ENCODE assay signal across 1 cellular context in the genomic region with DNA sequence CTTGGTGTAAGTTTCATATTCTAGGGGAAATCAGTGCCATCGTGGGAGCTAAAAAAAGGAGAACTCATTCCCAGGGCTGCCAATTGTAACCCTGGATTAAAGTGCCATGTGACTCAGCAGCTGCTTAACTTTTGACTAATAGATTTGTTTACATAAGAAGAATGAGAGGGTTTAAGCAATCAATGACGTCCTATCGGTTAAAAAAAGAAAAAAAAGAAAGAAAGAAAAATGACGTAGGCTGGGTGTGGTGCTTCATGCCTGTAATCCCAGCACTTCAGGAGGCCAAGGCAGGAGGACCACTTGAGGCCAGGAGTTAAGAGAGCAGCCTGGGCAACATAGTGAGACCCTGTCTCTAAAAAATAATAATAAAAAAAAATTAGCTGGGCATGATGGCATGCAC.
TF ChIP-seq lines count a peak whose summit lies in the region.

No MANE protein-coding gene starts in this region.

TF ChIP-seq in A549, 52 proteins besides CTCF, POLR2A, EP300 and RAD21 (continued from another document):
- TF ChIP-seq, protein P1, sequence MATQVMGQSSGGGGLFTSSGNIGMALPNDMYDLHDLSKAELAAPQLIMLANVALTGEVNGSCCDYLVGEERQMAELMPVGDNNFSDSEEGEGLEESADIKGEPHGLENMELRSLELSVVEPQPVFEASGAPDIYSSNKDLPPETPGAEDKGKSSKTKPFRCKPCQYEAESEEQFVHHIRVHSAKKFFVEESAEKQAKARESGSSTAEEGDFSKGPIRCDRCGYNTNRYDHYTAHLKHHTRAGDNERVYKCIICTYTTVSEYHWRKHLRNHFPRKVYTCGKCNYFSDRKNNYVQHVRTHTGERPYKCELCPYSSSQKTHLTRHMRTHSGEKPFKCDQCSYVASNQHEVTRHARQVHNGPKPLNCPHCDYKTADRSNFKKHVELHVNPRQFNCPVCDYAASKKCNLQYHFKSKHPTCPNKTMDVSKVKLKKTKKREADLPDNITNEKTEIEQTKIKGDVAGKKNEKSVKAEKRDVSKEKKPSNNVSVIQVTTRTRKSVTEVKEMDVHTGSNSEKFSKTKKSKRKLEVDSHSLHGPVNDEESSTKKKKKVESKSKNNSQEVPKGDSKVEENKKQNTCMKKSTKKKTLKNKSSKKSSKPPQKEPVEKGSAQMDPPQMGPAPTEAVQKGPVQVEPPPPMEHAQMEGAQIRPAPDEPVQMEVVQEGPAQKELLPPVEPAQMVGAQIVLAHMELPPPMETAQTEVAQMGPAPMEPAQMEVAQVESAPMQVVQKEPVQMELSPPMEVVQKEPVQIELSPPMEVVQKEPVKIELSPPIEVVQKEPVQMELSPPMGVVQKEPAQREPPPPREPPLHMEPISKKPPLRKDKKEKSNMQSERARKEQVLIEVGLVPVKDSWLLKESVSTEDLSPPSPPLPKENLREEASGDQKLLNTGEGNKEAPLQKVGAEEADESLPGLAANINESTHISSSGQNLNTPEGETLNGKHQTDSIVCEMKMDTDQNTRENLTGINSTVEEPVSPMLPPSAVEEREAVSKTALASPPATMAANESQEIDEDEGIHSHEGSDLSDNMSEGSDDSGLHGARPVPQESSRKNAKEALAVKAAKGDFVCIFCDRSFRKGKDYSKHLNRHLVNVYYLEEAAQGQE (IDR thresholded peaks at IDR 0.05): no peak
- TF ChIP-seq, protein P2, sequence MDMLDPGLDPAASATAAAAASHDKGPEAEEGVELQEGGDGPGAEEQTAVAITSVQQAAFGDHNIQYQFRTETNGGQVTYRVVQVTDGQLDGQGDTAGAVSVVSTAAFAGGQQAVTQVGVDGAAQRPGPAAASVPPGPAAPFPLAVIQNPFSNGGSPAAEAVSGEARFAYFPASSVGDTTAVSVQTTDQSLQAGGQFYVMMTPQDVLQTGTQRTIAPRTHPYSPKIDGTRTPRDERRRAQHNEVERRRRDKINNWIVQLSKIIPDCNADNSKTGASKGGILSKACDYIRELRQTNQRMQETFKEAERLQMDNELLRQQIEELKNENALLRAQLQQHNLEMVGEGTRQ (IDR thresholded peaks at IDR 0.05): peak; percentile 73
- TF ChIP-seq FOSB (CRISPR knock-in tag; IDR thresholded peaks at IDR 0.05) (no peak), SMC3 (IDR thresholded peaks at IDR 0.05) (no peak), NPAS2 (CRISPR knock-in tag; IDR thresholded peaks at IDR 0.05; ENCODE audit: borderline replicate concordance) (no peak), JUN (IDR thresholded peaks at IDR 0.05) (peak; percentile 71 to 72; a peak in 3 of 5 replicates), NR3C1 (IDR thresholded peaks at IDR 0.05) (no peak), KDM5A (IDR thresholded peaks at IDR 0.05) (no peak), CBX8 (IDR thresholded peaks at IDR 0.05) (no peak), NFE2L2 (conservative IDR thresholded peaks at IDR 0.05; ENCODE audit: low read length) (no peak), HOXB13 (CRISPR knock-in tag; IDR thresholded peaks at IDR 0.05; ENCODE audit: low read depth) (no peak), RNF2 (IDR thresholded peaks at IDR 0.05; ENCODE audit: borderline replicate concordance, low read depth) (no peak), CHD4 (IDR thresholded peaks at IDR 0.05; ENCODE audit: borderline replicate concordance) (no peak; the same call in 1 of the 2 replicates), ESRRA (IDR thresholded peaks at IDR 0.05; ENCODE audit: borderline replicate concordance, low read length) (no peak), FOSL2 (IDR thresholded peaks at IDR 0.05) (peak; percentile 59; the same call in 1 of the 2 replicates), FOSL2 (CRISPR knock-in tag; IDR thresholded peaks at IDR 0.05) (peak; percentile 90), RFX5 (IDR thresholded peaks at IDR 0.05) (no peak), HDAC2 (IDR thresholded peaks at IDR 0.05) (no peak), CBX2 (IDR thresholded peaks at IDR 0.05; ENCODE audit: borderline replicate concordance, low read depth) (no peak), PHF8 (IDR thresholded peaks at IDR 0.05; ENCODE audit: borderline replicate concordance, low read depth) (no peak)
- TF ChIP-seq, protein P3, sequence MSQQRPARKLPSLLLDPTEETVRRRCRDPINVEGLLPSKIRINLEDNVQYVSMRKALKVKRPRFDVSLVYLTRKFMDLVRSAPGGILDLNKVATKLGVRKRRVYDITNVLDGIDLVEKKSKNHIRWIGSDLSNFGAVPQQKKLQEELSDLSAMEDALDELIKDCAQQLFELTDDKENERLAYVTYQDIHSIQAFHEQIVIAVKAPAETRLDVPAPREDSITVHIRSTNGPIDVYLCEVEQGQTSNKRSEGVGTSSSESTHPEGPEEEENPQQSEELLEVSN (IDR thresholded peaks at IDR 0.05; ENCODE audit: borderline replicate concordance, low read depth): no peak
- TF ChIP-seq, protein P4, sequence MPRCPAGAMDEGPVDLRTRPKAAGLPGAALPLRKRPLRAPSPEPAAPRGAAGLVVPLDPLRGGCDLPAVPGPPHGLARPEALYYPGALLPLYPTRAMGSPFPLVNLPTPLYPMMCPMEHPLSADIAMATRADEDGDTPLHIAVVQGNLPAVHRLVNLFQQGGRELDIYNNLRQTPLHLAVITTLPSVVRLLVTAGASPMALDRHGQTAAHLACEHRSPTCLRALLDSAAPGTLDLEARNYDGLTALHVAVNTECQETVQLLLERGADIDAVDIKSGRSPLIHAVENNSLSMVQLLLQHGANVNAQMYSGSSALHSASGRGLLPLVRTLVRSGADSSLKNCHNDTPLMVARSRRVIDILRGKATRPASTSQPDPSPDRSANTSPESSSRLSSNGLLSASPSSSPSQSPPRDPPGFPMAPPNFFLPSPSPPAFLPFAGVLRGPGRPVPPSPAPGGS (IDR thresholded peaks at IDR 0.05): peak; percentile 45; the same call in 1 of the 3 replicates
- TF ChIP-seq, protein P5, sequence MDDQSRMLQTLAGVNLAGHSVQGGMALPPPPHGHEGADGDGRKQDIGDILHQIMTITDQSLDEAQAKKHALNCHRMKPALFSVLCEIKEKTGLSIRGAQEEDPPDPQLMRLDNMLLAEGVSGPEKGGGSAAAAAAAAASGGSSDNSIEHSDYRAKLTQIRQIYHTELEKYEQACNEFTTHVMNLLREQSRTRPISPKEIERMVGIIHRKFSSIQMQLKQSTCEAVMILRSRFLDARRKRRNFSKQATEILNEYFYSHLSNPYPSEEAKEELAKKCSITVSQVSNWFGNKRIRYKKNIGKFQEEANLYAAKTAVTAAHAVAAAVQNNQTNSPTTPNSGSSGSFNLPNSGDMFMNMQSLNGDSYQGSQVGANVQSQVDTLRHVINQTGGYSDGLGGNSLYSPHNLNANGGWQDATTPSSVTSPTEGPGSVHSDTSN (IDR thresholded peaks at IDR 0.05): no peak
TF ChIP-seq in A549: peak in this region for 11.
